In the genomic region with DNA sequence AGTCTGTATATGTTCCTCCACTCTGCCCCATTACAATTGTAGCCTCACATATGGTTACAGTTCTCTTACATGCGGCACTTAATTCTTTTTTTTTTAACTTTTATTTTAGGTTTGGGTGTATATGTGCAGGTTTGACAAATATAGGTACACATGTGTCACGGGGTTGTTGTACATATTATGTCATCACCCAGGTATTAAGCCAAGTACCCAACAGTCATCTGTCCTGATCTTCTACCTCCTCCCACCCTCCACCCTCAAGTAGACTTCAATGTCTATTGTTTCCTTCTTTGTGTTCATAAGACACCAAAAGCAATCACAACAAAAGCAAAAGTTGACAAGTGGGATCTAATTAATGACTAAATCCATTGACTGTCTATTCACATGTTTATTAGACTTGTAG, we compare ENCODE assay signal across 27 cellular contexts.
"Had no signal": no experiment of that assay in that cellular context is flagged by ENCODE, and none has a peak within 500 bp of the region (broad histone marks: within the 10 kb centered on the region; RNA-seq: fewer than 3 reads in every experiment).

No MANE protein-coding gene starts in this region.

- ATAC-seq: esophagus mucosa, gastrocnemius medialis, heart right ventricle, left cardiac atrium, left lung, left ventricle myocardium superior, lower lobe of right lung, mucosa of descending colon had no signal

- FAIRE-seq: colon, endothelial cell of umbilical vein, islet of Langerhans, keratinocyte had no signal

- H3K4me1 ChIP-seq: gastrocnemius medialis, heart right ventricle, left lung, lower lobe of right lung had no signal

- DNase-seq: dermis blood vessel endothelial cell; dorsolateral prefrontal cortex; effector CD4-positive, alpha-beta T cell; effector memory CD4-positive, alpha-beta T cell; erythroblast; esophagus squamous epithelium; foreskin fibroblast; foreskin melanocyte; gastrocnemius medialis; glutamatergic neuron; head of caudate nucleus; heart right ventricle; hippocampal formation; left cardiac atrium; left lung; left ventricle myocardium superior; lower lobe of right lung; mesenchymal stem cell; mucosa of descending colon; naive B cell had no signal

- H3K9me3 ChIP-seq: esophagus squamous epithelium, gastrocnemius medialis, left lung, mucosa of descending colon had no signal

- H3K4me3 ChIP-seq: coronary artery, dorsolateral prefrontal cortex, esophagus squamous epithelium, gastrocnemius medialis, heart right ventricle, left lung, lower lobe of right lung, mucosa of descending colon had no signal

- H3K27me3 ChIP-seq: esophagus squamous epithelium, gastrocnemius medialis, left lung had no signal

- H3K27ac ChIP-seq: coronary artery, dorsolateral prefrontal cortex, epithelial cell of prostate, esophagus squamous epithelium, gastrocnemius medialis, heart right ventricle, left lung, lower lobe of right lung had no signal

- H3K36me3 ChIP-seq: esophagus squamous epithelium, gastrocnemius medialis, heart right ventricle, left lung, lower lobe of right lung had no signal
